In genomic region chr1:185017966-185018365, GRCh38 we compare ENCODE assay signal across 19 cellular contexts. TPM values are rescaled to one million over a fixed set of nuclear protein-coding genes. Genes with fewer than 3 reads are reported as not detected.
A peak's percentile ranks its signal among the peaks of the same experiment; 100 is the strongest.
DNase-seq lines count a peak whose midpoint lies in the region; ATAC-seq, FAIRE-seq and TF ChIP-seq lines count a peak whose summit lies in the region.
"Had no signal": no experiment of that assay in that cellular context is flagged by ENCODE, and none has a peak within 500 bp of the region (broad histone marks: within the 10 kb centered on the region; RNA-seq: fewer than 3 reads in every experiment).

No MANE protein-coding gene starts in this region.

- no peaks in the 10 kb centered on the region for H3K9me1 ChIP-seq in K562 (ENCODE audit: control insufficient read depth, insufficient read depth, low read length)

- BruUV-seq in K562 (replicated peaks; lab: Mats Ljungman, UMichigan) = no TSS peak

- TF ChIP-seq RAD21 in K562 (CRISPR knock-in tag; conservative IDR thresholded peaks at IDR 0.05 in 1 of 2, IDR thresholded peaks at IDR 0.05 in 1 of 2) = no peak

- peaks cover 0 to 25% of the 10 kb centered on the region in 2 experiments; a peak in 3 of 5 replicates for H3K4me1 ChIP-seq in K562 (replicated peaks in 1 of 2; ENCODE audit: control insufficient read depth in 2 of 2, insufficient read depth in 2 of 2, low read length in 2 of 2)

- H4K20me1 ChIP-seq in K562 (replicated peaks; ENCODE audit: control insufficient read depth, insufficient read depth, low read length) = no peaks in the 10 kb centered on the region

- DNase-seq in DMS 273 (lab: John Stamatoyannopoulos, UW; ENCODE audit: unreplicated experiment) (peak; percentile 12), DMS 273 treated with DMSO at 0.1 percent for 48 hours (lab: John Stamatoyannopoulos, UW) (no peak), NB4 (ENCODE audit: low read depth) (peak; percentile 20), K562 (ENCODE audit: extremely low read depth in 1 of 4, low spot score in 3 of 4) (no peak), renal cortical epithelial cell (ENCODE audit: low read depth) (peak; percentile 1)
- no peak for DNase-seq in activated CD4-positive, alpha-beta T cell treated with anti-CD3 and anti-CD28 coated beads for 48 hours
- DNase-seq: DMS79, KBM-7, NCI-H1436, NCI-H2029 treated with DMSO at 0.1 percent for 48 hours, NCI-H526, SIG-M5, T-helper 2 cell had no signal

- POLR2A ChIA-PET in K562 (lab: Yijun Ruan, JAX) = interaction anchor here (0.8 to 1.1 kb wide), 3 partner anchors 10 to 136 kb away, joined by 3 to 4 read pairs (median 4); no protein-coding TSS in a partner anchor

- in situ Hi-C loops in K562 (cut with MboI) = no loop called here

- no peak overlapping the region for H3K4me3 ChIP-seq in NB4 (ENCODE audit: low read depth, low read length)
- H3K4me3 ChIP-seq in K562 = no peak overlapping the region
- H3K4me3 ChIP-seq: MG63 had no signal

- no peaks in the 10 kb centered on the region for H3K9me3 ChIP-seq in K562 (replicated peaks; ENCODE audit: control insufficient read depth, insufficient read depth, low read depth, low read length)
- H3K9me3 ChIP-seq: MG63 had no signal

- no peak for TF ChIP-seq POLR2A in NB4 (IDR thresholded peaks at IDR 0.05; ENCODE audit: extremely low read depth, insufficient read length)
- TF ChIP-seq POLR2A in K562 (conservative IDR thresholded peaks at IDR 0.05) = no peak

- TF ChIP-seq CTCF in NB4 (IDR thresholded peaks at IDR 0.05; ENCODE audit: low read depth, low read length) = no peak
- no peak for TF ChIP-seq CTCF in K562 (IDR thresholded peaks at IDR 0.05 in 2 of 3, conservative IDR thresholded peaks at IDR 0.05 in 1 of 3; ENCODE audit: insufficient read depth in 2 of 3, low read depth in 1 of 3, low read length in 3 of 3)

- CTCF ChIA-PET in K562 (lab: Yijun Ruan, JAX; ENCODE audit: low intra/inter-chr PET ratio) = no interaction called here

- no peak for TF ChIP-seq EP300 in K562 (IDR thresholded peaks at IDR 0.05; ENCODE audit: low read length)

- no peak overlapping the region for H3K27ac ChIP-seq in K562 (ENCODE audit: extremely low read depth, low read depth, low read length)
- H3K27ac ChIP-seq: 22Rv1, C4-2B, HL-60 had no signal

- intact Hi-C loops in K562 (cut with micrococcal nuclease) = no loop called here

- H3K27me3 ChIP-seq in K562 (ENCODE audit: control insufficient read depth in 2 of 2, insufficient read depth in 2 of 2, low read length in 2 of 2) = no peaks in the 10 kb centered on the region
- H3K27me3 ChIP-seq: MG63 had no signal

- FAIRE-seq in K562 (lab: Jason Lieb, UNC) = no peak

- peak overlapping the region; percentile 38 for H2AFZ ChIP-seq in K562 (ENCODE audit: low read depth, low read length)

- 30% methylated on average over 3 of the region's 3 CpGs for WGBS in K562 (ENCODE audit: insufficient coverage, low coverage, missing lambda C conversion rate)

- no peak overlapping the region for H3K9ac ChIP-seq in K562 (ENCODE audit: insufficient read depth in 1 of 2, low read depth in 2 of 2, low read length in 2 of 2)

- H3K79me2 ChIP-seq in K562 (ENCODE audit: control insufficient read depth, insufficient read depth, low read length) = no peaks in the 10 kb centered on the region

- H3K4me2 ChIP-seq in K562 (ENCODE audit: insufficient read depth, low read length) = no peak overlapping the region

- no peaks in the 10 kb centered on the region for H3K36me3 ChIP-seq in K562 (ENCODE audit: control insufficient read depth, insufficient read depth, low read length)
- H3K36me3 ChIP-seq: MG63 had no signal

- ATAC-seq in K562 (no peak), HG03442 (IDR thresholded peaks at IDR 0.05; ENCODE audit: unreplicated experiment) (no peak), GM18511 (IDR thresholded peaks at IDR 0.05; ENCODE audit: unreplicated experiment) (no peak)

TF ChIP-seq in K562, 482 proteins besides CTCF, POLR2A, EP300 and RAD21 (continues in another document):
- TF ChIP-seq ATF1 (CRISPR knock-in tag; IDR thresholded peaks at IDR 0.05) (no peak), ATF1 (tag; IDR thresholded peaks at IDR 0.05) (no peak), ZBTB11 (CRISPR knock-in tag; IDR thresholded peaks at IDR 0.05) (no peak), PKNOX1 (IDR thresholded peaks at IDR 0.05) (no peak)

RNA-seq across cellular contexts. Expression of gene RNF2, which starts 27.4 kb away (rescaled TPM):
- 13.5 and 31.5 TPM in 2 replicates for total RNA-seq in K562 (2011; cell fraction: chromatin; rRNA removed; ENCODE audit: low replicate concordance)
- 8.2 and 8.8 TPM in 2 replicates for total RNA-seq in K562 (2011; cell fraction: nucleolus; rRNA removed)
- total RNA-seq in K562 (2011; cell fraction: nucleoplasm; rRNA removed) = 15.3 and 23.7 TPM in 2 replicates
- total RNA-seq in K562 (2014; rRNA removed) (16.1 and 16.2 TPM in 2 replicates), K562 (2014; rRNA removed; fragmentation: Illumina TruSeq; extraction: Trizol) (33.1 and 39.8 TPM in 2 replicates), K562 (2015; rRNA removed; fragmentation: Illumina TruSeq; extraction: Trizol) (29.7 and 32.9 TPM in 2 replicates), K562 (2021) (36.4 and 40.0 TPM in 2 replicates), renal cortical epithelial cell (31.3 and 80.4 TPM in 2 replicates)
- polyA plus RNA-seq in K562 (2011; rRNA removed) (56.6 and 66.5 TPM in 2 replicates), K562 (2014; fragmentation: Illumina TruSeq; extraction: Trizol) (49.7 and 53.3 TPM in 2 replicates), K562 (2014; fragmentation: Nextera tagmentation; extraction: Ambion mirVana) (1 to 10 TPM; 7.1 to 7.9 TPM), K562 (2014; rRNA removed) (23.9 TPM in 2 replicates)
- polyA plus RNA-seq in K562 (2011; cell fraction: cytosol; rRNA removed) = 11.4 and 29.4 TPM in 2 replicates
- polyA plus RNA-seq in K562 (2011; cell fraction: nucleus; rRNA removed) = 10.9 and 20.0 TPM in 2 replicates
- polyA plus RNA-seq in K562 (2012) = 28.6 and 34.4 TPM in 2 replicates
- 174 and 201 TPM in 2 replicates for polyA minus RNA-seq in K562 (2011; rRNA and poly(A)+ RNA removed)
- 32.2 and 48.1 TPM in 2 replicates for polyA minus RNA-seq in K562 (2011; cell fraction: cytosol; rRNA and poly(A)+ RNA removed)
- 8.3 and 18.8 TPM in 2 replicates for polyA minus RNA-seq in K562 (2011; cell fraction: nucleus; rRNA and poly(A)+ RNA removed)

RNA-seq across cellular contexts. Expression of gene NIBAN1, which starts 43.7 kb away (rescaled TPM):
- total RNA-seq in K562 (2011; cell fraction: chromatin; rRNA removed; ENCODE audit: low replicate concordance) = 5.4 and 20.3 TPM in 2 replicates
- total RNA-seq in K562 (2011; cell fraction: nucleolus; rRNA removed) = 3.2 and 5.7 TPM in 2 replicates
- total RNA-seq in K562 (2011; cell fraction: nucleoplasm; rRNA removed) = 10.4 and 16.7 TPM in 2 replicates
- total RNA-seq in K562 (2014; rRNA removed) (16.2 and 17.8 TPM in 2 replicates), K562 (2014; rRNA removed; fragmentation: Illumina TruSeq; extraction: Trizol) (19.8 and 25.5 TPM in 2 replicates), K562 (2015; rRNA removed; fragmentation: Illumina TruSeq; extraction: Trizol) (15.3 and 15.9 TPM in 2 replicates), K562 (2021) (20.4 and 26.6 TPM in 2 replicates), renal cortical epithelial cell (21.5 and 30.2 TPM in 2 replicates)
- polyA plus RNA-seq in K562 (2011; rRNA removed) (1.5 and 2.6 TPM in 2 replicates), K562 (2014; fragmentation: Illumina TruSeq; extraction: Trizol) (19.3 and 20.3 TPM in 2 replicates), K562 (2014; fragmentation: Nextera tagmentation; extraction: Ambion mirVana) (1 to 10 TPM; 3.5 TPM), K562 (2014; rRNA removed) (12.4 and 16.2 TPM in 2 replicates)
- 0.73 and 1.7 TPM in 2 replicates for polyA plus RNA-seq in K562 (2011; cell fraction: cytosol; rRNA removed)
- 2.3 and 4.7 TPM in 2 replicates for polyA plus RNA-seq in K562 (2011; cell fraction: nucleus; rRNA removed)
- 12.0 and 48.0 TPM in 2 replicates for polyA plus RNA-seq in K562 (2012)
- polyA minus RNA-seq in K562 (2011; rRNA and poly(A)+ RNA removed) = 2.2 and 5.9 TPM in 2 replicates
- 1.3 and 2.1 TPM in 2 replicates for polyA minus RNA-seq in K562 (2011; cell fraction: cytosol; rRNA and poly(A)+ RNA removed)
- polyA minus RNA-seq in K562 (2011; cell fraction: nucleus; rRNA and poly(A)+ RNA removed) = 2.3 and 8.1 TPM in 2 replicates

Comparison
In these comparisons a context has a peak if more than half of its experiments do, and no peak if none do; other contexts are left out.
1. DNase-seq: peak in DMS 273 (single experiment), NB4 (single experiment) and renal cortical epithelial cell (single experiment); none in DMS 273 treated with DMSO at 0.1 percent for 48 hours (single experiment), K562 (0 of 4) and activated CD4-positive, alpha-beta T cell treated with anti-CD3 and anti-CD28 coated beads for 48 hours (single experiment).